12 cellular contexts compared by ENCODE assay signal in the genomic region with DNA sequence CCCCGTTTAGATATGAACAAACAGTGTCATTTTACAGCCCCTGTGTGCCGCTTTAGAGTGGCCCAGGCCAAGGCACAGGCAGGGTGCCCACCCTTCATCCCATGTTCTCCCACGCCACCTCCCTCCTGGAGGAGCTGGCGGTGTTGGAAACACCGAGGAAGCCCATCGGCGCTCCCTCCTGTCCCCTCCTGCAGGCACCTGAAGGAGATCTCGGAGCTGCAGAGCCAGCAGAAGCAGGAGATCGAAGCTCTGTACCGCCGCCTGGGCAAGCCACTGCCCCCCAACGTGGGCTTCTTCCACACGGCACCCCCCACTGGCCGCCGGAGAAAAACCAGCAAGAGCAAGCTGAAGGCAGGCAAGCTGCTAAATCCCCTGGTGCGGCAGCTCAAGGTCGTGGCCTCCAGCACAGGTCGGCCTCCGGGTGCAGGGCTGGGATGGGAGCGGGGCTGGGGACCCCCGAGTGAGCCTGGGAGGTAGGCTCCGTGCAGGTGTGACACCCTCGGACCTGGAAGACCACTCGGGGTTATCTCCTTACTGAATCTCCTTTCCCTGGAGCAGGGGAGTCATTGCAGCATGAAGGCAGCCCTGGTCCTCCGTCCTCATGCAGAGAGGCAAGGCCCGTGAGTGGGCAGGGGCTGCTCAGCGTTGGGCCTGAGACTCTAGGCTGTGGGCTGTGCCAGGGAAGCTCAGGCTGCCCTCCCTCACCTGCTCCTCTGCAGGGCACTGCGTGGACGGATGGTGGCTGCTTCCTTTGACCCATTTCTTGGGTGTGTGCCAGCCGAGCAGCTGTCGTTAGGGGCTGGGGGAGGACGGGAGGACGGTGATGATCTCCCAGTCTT.
DNase-seq lines count a peak whose midpoint lies in the region; ATAC-seq and TF ChIP-seq lines count a peak whose summit lies in the region.
"Had no signal": no experiment of that assay in that cellular context is flagged by ENCODE, and none has a peak within 500 bp of the region (broad histone marks: within the 10 kb centered on the region; RNA-seq: fewer than 3 reads in every experiment).

No MANE protein-coding gene starts in this region.

- in situ Hi-C loops in GM13976 (cut with MboI; ENCODE audit: low sequenced_read_pairs, unreplicated experiment) = no loop called here

- ATAC-seq in GM18498 (IDR thresholded peaks at IDR 0.05; ENCODE audit: unreplicated experiment) = no peak

- H3K27me3 ChIP-seq in SJCRH30 (peaks cover 18% of the 10 kb centered on the region), neutrophil (no peaks in the 10 kb centered on the region)

- peak; percentile 60 for DNase-seq in DMS53 (lab: John Stamatoyannopoulos, UW)
- DNase-seq in DMS53 treated with DMSO at 0.1 percent for 48 hours (lab: John Stamatoyannopoulos, UW; ENCODE audit: unreplicated experiment) = no peak
- DNase-seq in GM13976 (ENCODE audit: low spot score) = peak; percentile 26
- peak; percentile 17 to 40 for DNase-seq in SJCRH30
- DNase-seq in KG1 (lab: John Stamatoyannopoulos, UW) = no peak
- DNase-seq in mucosa of gallbladder (ENCODE audit: low spot score) = no peak
- DNase-seq: activated CD4-positive, alpha-beta T cell treated with anti-CD3 and anti-CD28 coated beads, Interleukin-2, amount 10 ng/mL, durations not matched to agents 7 days and 5 days; activated gamma-delta T cell had no signal

- no peaks in the 10 kb centered on the region for H3K4me1 ChIP-seq in SJCRH30
- peaks cover 63 to 79% of the 10 kb centered on the region in 2 experiments for H3K4me1 ChIP-seq in neutrophil (ENCODE audit: control insufficient read depth in 1 of 2, insufficient read depth in 1 of 2, low read depth in 1 of 2, low read length in 1 of 2)

- H3K4me3 ChIP-seq in SJCRH30 (no peak overlapping the region), neutrophil (ENCODE audit: low read depth in 1 of 2, low read length in 1 of 2) (no peak overlapping the region)
- H3K4me3 ChIP-seq: skin epidermis, tibial nerve had no signal

- no peak for TF ChIP-seq CTCF in GM13976 (IDR thresholded peaks at IDR 0.05; ENCODE audit: borderline replicate concordance, control extremely low read depth, extremely low read depth, insufficient read depth, missing control alignments)
- TF ChIP-seq CTCF in neutrophil (IDR thresholded peaks at IDR 0.05) = no peak

- no peaks in the 10 kb centered on the region for H3K36me3 ChIP-seq in SJCRH30
- no peaks in the 10 kb centered on the region for H3K36me3 ChIP-seq in neutrophil
- H3K36me3 ChIP-seq: tibial nerve had no signal

- H3K27ac ChIP-seq in SJCRH30 (no peak overlapping the region), neutrophil (peak overlapping the region; percentile 86)
- H3K27ac ChIP-seq: skin epidermis had no signal

- H3K9me3 ChIP-seq in SJCRH30 (replicated peaks) (no peaks in the 10 kb centered on the region), neutrophil (no peaks in the 10 kb centered on the region)
- H3K9me3 ChIP-seq: tibial nerve had no signal

Comparison
In these comparisons a context has a peak if more than half of its experiments do, and no peak if none do; other contexts are left out.
1. DNase-seq: peak in DMS53 (single experiment), GM13976 (single experiment) and SJCRH30 (2 of 2); none in DMS53 treated with DMSO at 0.1 percent for 48 hours (single experiment), KG1 (single experiment) and mucosa of gallbladder (single experiment).